8 cellular contexts compared by ENCODE assay signal in genomic region chr12:50400638-50401382, GRCh38. TPM values are rescaled to one million over a fixed set of nuclear protein-coding genes. Genes with fewer than 3 reads are reported as not detected.
DNase-seq lines count a peak whose midpoint lies in the region; ATAC-seq and TF ChIP-seq lines count a peak whose summit lies in the region.

LARP4 (plus strand) TSS chr12:50400885; CDS start chr12:50401011, 126 bp downstream.

- H3K4me1 ChIP-seq in Panc1 (ENCODE audit: control insufficient read depth, insufficient read depth, low read length) = peaks cover 34% of the 10 kb centered on the region
- no peaks in the 10 kb centered on the region for H3K4me1 ChIP-seq in esophagus (ENCODE audit: control insufficient read depth in 2 of 2, insufficient read depth in 2 of 2, low read length in 1 of 2)
- peaks cover 17% of the 10 kb centered on the region for H3K4me1 ChIP-seq in mucosa of stomach (ENCODE audit: control insufficient read depth, insufficient read depth, low read length)

- no TSS peak for BruUV-seq in Panc1 (replicated peaks; lab: Mats Ljungman, UMichigan)

- H3K27me3 Mint-ChIP-seq in activated T-cell treated with anti-CD3 and anti-CD28 coated beads, Interleukin-2, amount 50 U/mL, for 4 hours (ENCODE audit: low read depth) = peaks cover 5% of the 10 kb centered on the region

- H3K27me3 ChIP-seq in Panc1 (ENCODE audit: control insufficient read depth, insufficient read depth, low read length) (no peaks in the 10 kb centered on the region), esophagus (ENCODE audit: control insufficient read depth in 1 of 2, insufficient read depth in 2 of 2, low read length in 2 of 2) (no peaks in the 10 kb centered on the region), mucosa of stomach (ENCODE audit: control insufficient read depth, insufficient read depth, low read length) (no peaks in the 10 kb centered on the region)

- CTCF ChIA-PET in Panc1 (lab: Charles Lee) = no interaction called here

- peak within 1 kb of the TSS; percentile 96 for H3K4me3 Mint-ChIP-seq in activated T-cell treated with anti-CD3 and anti-CD28 coated beads, Interleukin-2, amount 50 U/mL, for 4 hours

- intact Hi-C loops in Panc1 (cut with micrococcal nuclease; ENCODE audit: unreplicated experiment) = no loop called here

- H3K9me3 ChIP-seq in Panc1 (ENCODE audit: control insufficient read depth, insufficient read depth, low read depth, low read length) (no peaks in the 10 kb centered on the region), esophagus (ENCODE audit: control insufficient read depth in 2 of 2, insufficient read depth in 1 of 2, low read depth in 1 of 2, low read length in 1 of 2) (no peaks in the 10 kb centered on the region), mucosa of stomach (ENCODE audit: control insufficient read depth, low read length) (no peaks in the 10 kb centered on the region)

- peaks cover 4% of the 10 kb centered on the region for H3K9me3 Mint-ChIP-seq in activated T-cell treated with anti-CD3 and anti-CD28 coated beads, Interleukin-2, amount 50 U/mL, for 4 hours

- peak within 1 kb of the TSS; percentile 82 for H3K9ac ChIP-seq in mucosa of stomach (ENCODE audit: low read length)

- H3K36me3 ChIP-seq in Panc1 (ENCODE audit: control insufficient read depth, insufficient read depth, low read length) = peaks cover 14% of the 10 kb centered on the region
- H3K36me3 ChIP-seq in esophagus (ENCODE audit: control insufficient read depth in 2 of 2, insufficient read depth in 2 of 2, low read length in 1 of 2) = no peaks in the 10 kb centered on the region
- no peaks in the 10 kb centered on the region for H3K36me3 ChIP-seq in mucosa of stomach (ENCODE audit: control insufficient read depth, insufficient read depth, low read length)

- H3K4me3 ChIP-seq in Panc1 (ENCODE audit: low read depth in 2 of 2, low read length in 2 of 2) (peak within 1 kb of the TSS; percentile 86 to 91), esophagus (ENCODE audit: low read depth in 1 of 2, low read length in 2 of 2) (peak within 1 kb of the TSS; percentile 88 to 97), mucosa of stomach (ENCODE audit: low read length) (peak within 1 kb of the TSS; percentile 79)

- POLR2A ChIA-PET in Panc1 (lab: Charles Lee) = no interaction called here

- H3K4me1 Mint-ChIP-seq in activated T-cell treated with anti-CD3 and anti-CD28 coated beads, Interleukin-2, amount 50 U/mL, for 4 hours (ENCODE audit: low read depth) = peaks cover 33% of the 10 kb centered on the region

- in situ Hi-C loops in Panc1 (cut with HindIII; ENCODE audit: low pct_unique_long_range_greater_than_20kb, low sequenced_read_pairs) = no loop called here

- peak; percentile 92 for DNase-seq in DMS153 (lab: John Stamatoyannopoulos, UW)
- DNase-seq in KG1 (lab: John Stamatoyannopoulos, UW) = peak; percentile 96
- DNase-seq in Panc1 (ENCODE audit: low read depth, low spot score) = peak; percentile 94
- peak; percentile 83 for DNase-seq in activated T-cell treated with anti-CD3 and anti-CD28 coated beads, Interleukin-2, amount 50 U/mL, for 4 hours
- peak; percentile 62 to 70 for DNase-seq in stimulated activated CD8-positive, alpha-beta memory T cell treated with anti-CD3 and anti-CD28 coated beads, Interleukin-7, amount 100 ng/mL, for 1 hour (ENCODE audit: low read depth in 2 of 2)

- peaks cover 10% of the 10 kb centered on the region for H3K36me3 Mint-ChIP-seq in activated T-cell treated with anti-CD3 and anti-CD28 coated beads, Interleukin-2, amount 50 U/mL, for 4 hours (ENCODE audit: insufficient read depth)

- peak within 1 kb of the TSS; percentile 99 for H3K27ac ChIP-seq in Panc1 (ENCODE audit: low read length)
- peak within 1 kb of the TSS; percentile 91 to 99 for H3K27ac ChIP-seq in esophagus (ENCODE audit: low read depth in 2 of 2, low read length in 1 of 2)

- 0 to 1% methylated on average over 43 of the region's 43 CpGs for WGBS in esophagus, 2 donors

- no peak for TF ChIP-seq CTCF in Panc1 (IDR thresholded peaks at IDR 0.05)

- ATAC-seq in GM21717 (IDR thresholded peaks at IDR 0.05; ENCODE audit: unreplicated experiment) (peak; percentile 89), Panc1 (peak; percentile 98)
- ATAC-seq in activated T-cell treated with anti-CD3 and anti-CD28 coated beads, Interleukin-2, amount 50 U/mL, for 4 hours = peak; percentile 96 to 97

RNA-seq across cellular contexts. Expression of gene LARP4, which starts in this region (rescaled TPM):
- total RNA-seq in Panc1 (2021; ENCODE audit: unreplicated experiment) = 92.7 TPM
- polyA plus RNA-seq in Panc1 (2012; ENCODE audit: insufficient read length) = 33.7 TPM
- total RNA-seq in activated T-cell treated with anti-CD3 and anti-CD28 coated beads, Interleukin-2, amount 50 U/mL, for 4 hours = 100 to 1,000 TPM; 113 to 133 (median 127) TPM
- 1 to 10 TPM; 7.5 to 8.1 TPM for polyA plus RNA-seq in esophagus

Comparison
In these comparisons a context has a peak if more than half of its experiments do, and no peak if none do; other contexts are left out.
1. Peak in every context shown above with its lines: DNase-seq, ATAC-seq, H3K4me3 ChIP-seq and H3K27ac ChIP-seq.